Comparison of ENCODE assay signal across 1 cellular context in genomic region chr11:65111159-65111536, GRCh38.
TF ChIP-seq lines count a peak whose summit lies in the region.

No MANE protein-coding gene starts in this region.

TF ChIP-seq in HepG2, 621 proteins besides CTCF, POLR2A, EP300 and RAD21 (continued from another document):
- TF ChIP-seq RERE (CRISPR knock-in tag; IDR thresholded peaks at IDR 0.05; ENCODE audit: low read depth): no peak
- no peak for TF ChIP-seq TGIF2 (CRISPR knock-in tag; IDR thresholded peaks at IDR 0.05)
TF ChIP-seq in HepG2: peak in this region for 11.
